In genomic region chr5:140611020-140611521, GRCh38 we compare ENCODE assay signal across 1 cellular context.
TF ChIP-seq lines count a peak whose summit lies in the region.

No MANE protein-coding gene starts in this region.

TF ChIP-seq in K562, 482 proteins besides CTCF, POLR2A, EP300 and RAD21 (continues in another document):
- TF ChIP-seq GTF2B (IDR thresholded peaks at IDR 0.05; ENCODE audit: extremely low read depth, insufficient read length) (no peak), SMARCE1 (IDR thresholded peaks at IDR 0.05) (peak; percentile 87), NCOA1 (IDR thresholded peaks at IDR 0.05; ENCODE audit: low read depth) (peak; percentile 80; the same call in 1 of the 2 replicates), SRF (CRISPR knock-in tag; IDR thresholded peaks at IDR 0.05) (no peak), ID3 (CRISPR knock-in tag; IDR thresholded peaks at IDR 0.05) (no peak), ID3 (tag; IDR thresholded peaks at IDR 0.05) (peak; percentile 73), KDM4B (IDR thresholded peaks at IDR 0.05; ENCODE audit: borderline replicate concordance in 2 of 2, low read depth in 1 of 2) (no peak), FOXJ3 (CRISPR knock-in tag; IDR thresholded peaks at IDR 0.05) (peak; percentile 76), PHTF2 (CRISPR knock-in tag; IDR thresholded peaks at IDR 0.05) (no peak), FOXA3 (CRISPR knock-in tag; conservative IDR thresholded peaks at IDR 0.05 in 1 of 2, IDR thresholded peaks at IDR 0.05 in 1 of 2) (0 out of 4 replicates have a peak, but pooled peaks of 1 of the 2 experiments have one; percentile 23), HNRNPUL1 (IDR thresholded peaks at IDR 0.05; ENCODE audit: low read length) (no peak), MNT (conservative IDR thresholded peaks at IDR 0.05) (peak in 1 of 2 experiments; percentile 31; a peak in 1 of 4 replicates), HMBOX1 (IDR thresholded peaks at IDR 0.05) (peak; percentile 30; the same call in 1 of the 2 replicates), HMGN3 (IDR thresholded peaks at IDR 0.05; ENCODE audit: borderline replicate concordance, extremely low read depth, insufficient read length, low read depth, low read length) (peak; percentile 56), JUND (IDR thresholded peaks at IDR 0.05; ENCODE audit: borderline replicate concordance, low read depth, low read length) (peak; percentile 52), JUND (tag; IDR thresholded peaks at IDR 0.05; ENCODE audit: borderline replicate concordance, low read depth, low read length) (0 out of 3 replicates have a peak, but pooled peaks have one; percentile 51), GATAD2A (IDR thresholded peaks at IDR 0.05) (0 out of 2 replicates have a peak, but pooled peaks have one; percentile 41), BCOR (IDR thresholded peaks at IDR 0.05) (peak; percentile 72), FOXJ2 (tag; IDR thresholded peaks at IDR 0.05) (peak; percentile 78; the same call in 1 of the 2 replicates), MXI1 (IDR thresholded peaks at IDR 0.05; ENCODE audit: low read depth, low read length) (peak; percentile 38; the same call in 1 of the 2 replicates), CCNT2 (IDR thresholded peaks at IDR 0.05; ENCODE audit: borderline replicate concordance, extremely low read depth, insufficient read length, low read depth, low read length) (peak; percentile 62), ATF1 (CRISPR knock-in tag; IDR thresholded peaks at IDR 0.05) (no peak), ATF1 (tag; IDR thresholded peaks at IDR 0.05) (peak; percentile 30; the same call in 1 of the 2 replicates), RAD51 (IDR thresholded peaks at IDR 0.05; ENCODE audit: borderline replicate concordance, low read depth) (peak; percentile 47; the same call in 1 of the 2 replicates), PHB2 (IDR thresholded peaks at IDR 0.05; ENCODE audit: low read depth) (peak; percentile 88), GATA2 (CRISPR knock-in tag; IDR thresholded peaks at IDR 0.05) (peak; percentile 95), ZNF766 (CRISPR knock-in tag; conservative IDR thresholded peaks at IDR 0.05) (0 out of 2 replicates have a peak, but pooled peaks have one; percentile 45), CC2D1A (IDR thresholded peaks at IDR 0.05) (peak; percentile 93; the same call in 1 of the 2 replicates), ZNF311 (CRISPR knock-in tag; IDR thresholded peaks at IDR 0.05) (peak; percentile 75; the same call in 1 of the 2 replicates), TCF7L2 (IDR thresholded peaks at IDR 0.05; ENCODE audit: low read depth, low read length) (peak; percentile 40; the same call in 1 of the 2 replicates), NFATC3 (IDR thresholded peaks at IDR 0.05) (peak; percentile 67; the same call in 1 of the 2 replicates), ZNF175 (CRISPR knock-in tag; IDR thresholded peaks at IDR 0.05; ENCODE audit: low read depth) (0 out of 2 replicates have a peak, but pooled peaks have one; percentile 50), ZNF639 (CRISPR knock-in tag; conservative IDR thresholded peaks at IDR 0.05 in 1 of 2, IDR thresholded peaks at IDR 0.05 in 1 of 2) (no peak), ETV5 (CRISPR knock-in tag; IDR thresholded peaks at IDR 0.05; ENCODE audit: low read depth) (peak; percentile 79), STAG1 (CRISPR knock-in tag; IDR thresholded peaks at IDR 0.05; ENCODE audit: borderline replicate concordance) (no peak), MBD2 (IDR thresholded peaks at IDR 0.05; ENCODE audit: borderline replicate concordance, low read depth) (peak; percentile 43; the same call in 1 of the 2 replicates), FOXK2 (conservative IDR thresholded peaks at IDR 0.05 in 1 of 2, IDR thresholded peaks at IDR 0.05 in 1 of 2; ENCODE audit: low read depth in 2 of 2) (peak; percentile 43 to 50; a peak in 3 of 4 replicates), KLF16 (IDR thresholded peaks at IDR 0.05) (peak; percentile 88), PBX2 (CRISPR knock-in tag; IDR thresholded peaks at IDR 0.05; ENCODE audit: low read depth) (no peak), PBX2 (tag; conservative IDR thresholded peaks at IDR 0.05; ENCODE audit: low read depth) (peak; percentile 56), DPF2 (IDR thresholded peaks at IDR 0.05) (peak; percentile 93), ZMIZ1 (IDR thresholded peaks at IDR 0.05; ENCODE audit: low read depth in 2 of 2, low read length in 2 of 2) (peak in 1 of 2 experiments; percentile 82; a peak in 1 of 4 replicates), HNRNPLL (IDR thresholded peaks at IDR 0.05; ENCODE audit: low read depth, low read length, poor library complexity, severe bottlenecking) (no peak), ZC3H4 (CRISPR knock-in tag; IDR thresholded peaks at IDR 0.05; ENCODE audit: borderline replicate concordance) (no peak), GTF2E2 (tag; IDR thresholded peaks at IDR 0.05) (peak; percentile 45; the same call in 1 of the 2 replicates), ARNT (IDR thresholded peaks at IDR 0.05) (peak in 1 of 2 experiments; percentile 92), PCBP2 (IDR thresholded peaks at IDR 0.05; ENCODE audit: low read depth, low read length, poor library complexity, severe bottlenecking) (no peak), CBFA2T3 (IDR thresholded peaks at IDR 0.05) (peak; percentile 99), RBM25 (IDR thresholded peaks at IDR 0.05; ENCODE audit: low read depth, low read length, severe bottlenecking) (peak; percentile 45), CBX3 (IDR thresholded peaks at IDR 0.05; ENCODE audit: borderline replicate concordance in 1 of 2, low read length in 2 of 2) (peak in 1 of 2 experiments; percentile 97; a peak in 2 of 3 replicates), GATAD2B (IDR thresholded peaks at IDR 0.05; ENCODE audit: borderline replicate concordance) (0 out of 2 replicates have a peak, but pooled peaks have one; percentile 18), SRSF7 (optimal IDR thresholded peaks at IDR 0.05; ENCODE audit: low read depth, low read length) (no peak), BHLHE40 (IDR thresholded peaks at IDR 0.05; ENCODE audit: low read length) (peak; percentile 42; the same call in 1 of the 2 replicates), RUNX1 (IDR thresholded peaks at IDR 0.05; ENCODE audit: low read depth) (no peak), XRCC3 (IDR thresholded peaks at IDR 0.05) (peak; percentile 40; the same call in 1 of the 2 replicates), ZFX (CRISPR knock-in tag; IDR thresholded peaks at IDR 0.05) (peak; percentile 60), DIDO1 (tag; IDR thresholded peaks at IDR 0.05; ENCODE audit: low read depth) (no peak), MTA3 (IDR thresholded peaks at IDR 0.05; ENCODE audit: borderline replicate concordance) (peak; percentile 86; the same call in 1 of the 2 replicates), NBN (IDR thresholded peaks at IDR 0.05; ENCODE audit: low read depth) (peak; percentile 94), ZBTB2 (IDR thresholded peaks at IDR 0.05) (peak; percentile 40; the same call in 1 of the 2 replicates)
